ENCODE assay signal across 1 cellular context in the genomic region with DNA sequence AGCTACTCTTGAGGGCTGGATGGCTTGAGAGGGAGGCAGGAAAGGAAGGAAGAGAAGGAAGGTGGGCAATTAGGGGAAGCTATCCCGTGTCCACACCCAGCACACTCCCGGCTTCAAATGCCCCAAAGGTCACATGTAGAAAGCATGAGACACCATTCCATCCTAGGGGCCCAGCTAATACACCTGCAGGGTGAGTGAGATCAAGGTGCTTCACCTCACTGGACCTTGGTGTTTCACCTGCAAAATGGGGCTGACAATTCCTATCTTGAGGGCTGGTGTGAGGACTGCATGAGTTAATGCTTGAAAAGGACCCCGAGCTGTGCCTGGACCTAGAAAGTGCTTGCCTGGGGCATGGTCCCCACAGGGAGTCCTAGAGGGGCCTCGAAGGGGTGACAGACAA.
A peak's percentile ranks its signal among the peaks of the same experiment; 100 is the strongest.
TF ChIP-seq lines count a peak whose summit lies in the region.

No MANE protein-coding gene starts in this region.

TF ChIP-seq in HepG2, 621 proteins besides CTCF, POLR2A, EP300 and RAD21:
- TF ChIP-seq ZNF687 (CRISPR knock-in tag; IDR thresholded peaks at IDR 0.05) = 0 out of 2 replicates have a peak, but pooled peaks have one; percentile 4
- TF ChIP-seq ZNF329 (CRISPR knock-in tag; IDR thresholded peaks at IDR 0.05; ENCODE audit: low read depth) = peak; percentile 96
- peak; percentile 62; the same call in 1 of the 2 replicates for TF ChIP-seq ZNF629 (CRISPR knock-in tag; conservative IDR thresholded peaks at IDR 0.05)
- 0 out of 2 replicates have a peak, but pooled peaks have one; percentile 23 for TF ChIP-seq ZNF274 (CRISPR knock-in tag; IDR thresholded peaks at IDR 0.05)
- no peak for TF ChIP-seq MED1 (CRISPR knock-in tag; IDR thresholded peaks at IDR 0.05)
TF ChIP-seq in HepG2: peak in this region for 4.
